9 cellular contexts compared by ENCODE assay signal in the genomic region with DNA sequence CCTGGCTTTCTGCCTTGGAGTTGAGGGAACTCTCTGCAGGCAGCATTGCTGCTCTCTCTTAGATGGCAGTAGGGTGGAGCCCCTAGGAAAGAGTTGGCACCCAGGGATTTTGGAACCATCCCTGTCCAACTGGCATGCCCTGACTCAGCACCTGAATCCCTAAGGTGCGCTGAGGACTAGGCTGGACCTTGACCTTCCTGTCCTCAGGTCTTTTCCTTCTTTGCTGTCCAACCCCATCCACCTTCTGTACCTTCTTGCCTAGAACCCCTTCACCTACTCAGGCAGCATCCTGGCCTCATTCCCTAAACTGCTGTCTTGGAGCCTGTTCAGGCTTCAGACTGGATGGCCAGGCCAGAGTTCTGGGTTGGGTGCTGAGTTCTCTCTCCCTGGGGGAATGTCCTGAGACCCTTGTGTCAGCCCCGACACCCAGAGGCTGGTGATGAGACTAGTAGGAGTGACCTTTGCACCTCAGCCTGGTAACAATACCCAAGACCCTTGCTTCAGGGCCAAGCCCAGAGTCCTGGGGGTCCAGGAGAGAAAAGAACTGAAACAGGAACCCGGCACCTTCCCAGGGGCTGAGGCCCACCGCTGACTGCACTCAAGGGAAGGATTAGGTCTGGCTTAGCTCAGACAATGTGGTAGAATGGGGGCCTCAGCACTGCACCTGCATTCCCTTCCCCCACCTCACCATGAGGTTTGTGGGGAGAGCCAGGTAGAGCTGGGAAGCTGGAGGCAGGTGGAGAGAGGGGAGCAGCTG. TPM values are rescaled to one million over a fixed set of nuclear protein-coding genes. Genes with fewer than 3 reads are reported as not detected.
DNase-seq lines count a peak whose midpoint lies in the region; ATAC-seq and TF ChIP-seq lines count a peak whose summit lies in the region.
"Had no signal": no experiment of that assay in that cellular context is flagged by ENCODE, and none has a peak within 500 bp of the region (broad histone marks: within the 10 kb centered on the region; RNA-seq: fewer than 3 reads in every experiment).

No MANE protein-coding gene starts in this region.

- no peaks in the 10 kb centered on the region for H3K27me3 Mint-ChIP-seq in Calu3 (ENCODE audit: unreplicated experiment)

- H3K9me2 ChIP-seq in PC-9 (ENCODE audit: insufficient read depth): no peaks in the 10 kb centered on the region

- DNase-seq in Calu3 (no peak), PC-9 (no peak), gastrocnemius medialis (no peak), NCI-H774 (lab: John Stamatoyannopoulos, UW) (no peak), foreskin keratinocyte (no peak), SHP77 (lab: John Stamatoyannopoulos, UW) (no peak)
- DNase-seq in effector CD8-positive, alpha-beta T cell (lab: John Stamatoyannopoulos, UW): no peak

- POLR2A ChIA-PET in PC-9 (lab: Charles Lee; ENCODE audit: unreplicated experiment): interaction anchor here (0.6 to 1.8 kb wide), 6 partner anchors 10 to 658 kb away, joined by 3 to 48 read pairs (median 6); no protein-coding TSS in a partner anchor

- CTCF ChIA-PET in Calu3 (lab: Charles Lee): interaction anchor here (0.5 to 3.6 kb wide), 8 partner anchors 10 to 58 kb away, joined by 3 to 36 read pairs (median 11); a partner anchor contains a TSS
- CTCF ChIA-PET in PC-9 (lab: Charles Lee): interaction anchor here (0.6 to 3.6 kb wide), 4 partner anchors 18 to 24 kb away, joined by 3 to 174 read pairs (median 6); no protein-coding TSS in a partner anchor

- H3K36me3 ChIP-seq in PC-9 (ENCODE audit: low read depth): no peaks in the 10 kb centered on the region
- peaks cover 0 to 3% of the 10 kb centered on the region in 2 donors for H3K36me3 ChIP-seq in esophagus (ENCODE audit: control insufficient read depth in 2 of 2, insufficient read depth in 2 of 2, low read length in 1 of 2)
- H3K36me3 ChIP-seq in gastrocnemius medialis: peaks cover 0 to 5% of the 10 kb centered on the region in 2 donors

- H3F3A ChIP-seq in PC-9 (ENCODE audit: insufficient read depth, low read depth): peaks cover 78% of the 10 kb centered on the region

- peak overlapping the region; percentile 38; the same call in 1 of the 2 replicates for H3K4me3 ChIP-seq in PC-9
- H3K4me3 ChIP-seq in esophagus (ENCODE audit: low read depth in 1 of 2, low read length in 2 of 2): no peak overlapping the region
- no peak overlapping the region for H3K4me3 ChIP-seq in gastrocnemius medialis

- peak overlapping the region; percentile 32 for H3K4me3 Mint-ChIP-seq in Calu3 (ENCODE audit: low read depth, unreplicated experiment)

- peak overlapping the region; percentile 97 for H3K4me2 ChIP-seq in PC-9

- no peaks in the 10 kb centered on the region for H3K9me3 ChIP-seq in PC-9 (ENCODE audit: insufficient read depth, low read depth)
- H3K9me3 ChIP-seq in esophagus (ENCODE audit: control insufficient read depth in 2 of 2, insufficient read depth in 1 of 2, low read depth in 1 of 2, low read length in 1 of 2): no peaks in the 10 kb centered on the region
- no peaks in the 10 kb centered on the region for H3K9me3 ChIP-seq in gastrocnemius medialis

- H3K79me2 ChIP-seq in PC-9 (ENCODE audit: low read depth): peaks cover 29% of the 10 kb centered on the region

- TF ChIP-seq CTCF in Calu3 (IDR thresholded peaks at IDR 0.05; ENCODE audit: unreplicated experiment): no peak
- TF ChIP-seq CTCF in PC-9 (conservative IDR thresholded peaks at IDR 0.05): no peak
- no peak for TF ChIP-seq CTCF in gastrocnemius medialis (IDR thresholded peaks at IDR 0.05 in 4 of 5, conservative IDR thresholded peaks at IDR 0.05 in 1 of 5)
- no peak for TF ChIP-seq CTCF in foreskin keratinocyte (conservative IDR thresholded peaks at IDR 0.05)

- H3K27ac Mint-ChIP-seq in Calu3 (ENCODE audit: unreplicated experiment): peak overlapping the region; percentile 89

- in situ Hi-C loops in gastrocnemius medialis (cut with MboI; ENCODE audit: low sequenced_read_pairs in 4 of 4): no loop called here

- no peaks in the 10 kb centered on the region for H4K20me1 ChIP-seq in PC-9 (ENCODE audit: insufficient read depth)

- no peaks in the 10 kb centered on the region for H3K9me3 Mint-ChIP-seq in Calu3 (ENCODE audit: low read depth, unreplicated experiment)

- no TSS peak for BruUV-seq in Calu3 (replicated peaks; lab: Mats Ljungman, UMichigan)
- BruUV-seq in PC-9 (replicated peaks; lab: Mats Ljungman, UMichigan): no TSS peak

- no peak overlapping the region for H2AFZ ChIP-seq in PC-9

- ATAC-seq in gastrocnemius medialis (no peak), foreskin keratinocyte (no peak)

- H3K36me3 Mint-ChIP-seq in Calu3 (ENCODE audit: insufficient read depth, unreplicated experiment): peaks cover 50% of the 10 kb centered on the region

- no peak for TF ChIP-seq POLR2A in gastrocnemius medialis (IDR thresholded peaks at IDR 0.05)

- WGBS in esophagus, 2 donors: 61 to 72% methylated on average over 4 of the region's 4 CpGs

- H3K27me3 ChIP-seq in PC-9 (ENCODE audit: insufficient read depth, low read depth) (no peaks in the 10 kb centered on the region), esophagus (ENCODE audit: control insufficient read depth in 1 of 2, insufficient read depth in 2 of 2, low read length in 2 of 2) (no peaks in the 10 kb centered on the region), gastrocnemius medialis (no peaks in the 10 kb centered on the region), foreskin keratinocyte (no peaks in the 10 kb centered on the region)

- H3K4me1 ChIP-seq in PC-9 (replicated peaks; ENCODE audit: insufficient read depth): peaks cover 74% of the 10 kb centered on the region
- peaks cover 2 to 30% of the 10 kb centered on the region in 2 donors for H3K4me1 ChIP-seq in esophagus (ENCODE audit: control insufficient read depth in 2 of 2, insufficient read depth in 2 of 2, low read length in 1 of 2)
- H3K4me1 ChIP-seq in gastrocnemius medialis: peaks cover 37 to 48% of the 10 kb centered on the region in 2 donors
- H3K4me1 ChIP-seq in foreskin keratinocyte: peaks cover 9% of the 10 kb centered on the region

- H3K27ac ChIP-seq in PC-9: peak overlapping the region; percentile 90
- H3K27ac ChIP-seq in esophagus (ENCODE audit: low read depth in 2 of 2, low read length in 1 of 2): peak overlapping the region; percentile 95 to 99
- H3K27ac ChIP-seq in gastrocnemius medialis: peak overlapping the region; percentile 94 to 100 (median 98)
- no peak overlapping the region for H3K27ac ChIP-seq in foreskin keratinocyte

- intact Hi-C loops in Calu3 (cut with micrococcal nuclease; ENCODE audit: unreplicated experiment) (loop anchor here (10.0 kb wide), 1 partner anchor 149 kb away; a partner anchor contains a TSS), PC-9 (cut with micrococcal nuclease; ENCODE audit: unreplicated experiment) (loop anchor here (2.0 kb wide), 1 partner anchor 151 kb away; no protein-coding TSS in a partner anchor), gastrocnemius medialis (cut with DNase I; ENCODE audit: low total_unique reads) (no loop called here)

- H3K4me1 Mint-ChIP-seq in Calu3 (ENCODE audit: low read depth, unreplicated experiment): peaks cover 55% of the 10 kb centered on the region

RNA-seq across cellular contexts. Expression of a gene that starts 2.6 kb away (rescaled TPM):
- 95.1 and 119 TPM in 2 replicates for total RNA-seq in Calu3 (2022)
- 67.1 and 83.7 TPM in 2 replicates for total RNA-seq in PC-9 (2021)
- polyA plus RNA-seq in esophagus: 100 to 1,000 TPM; 112 to 114 TPM
- total RNA-seq in gastrocnemius medialis: 100 to 1,000 TPM in 2 of 4 donors, 10 to 100 TPM in 2; 57.4 to 115 (median 87.9) TPM
- 41.5 and 50.5 TPM in 2 replicates for total RNA-seq in foreskin keratinocyte
- polyA plus RNA-seq in foreskin keratinocyte: 83.2 and 107 TPM in 2 replicates

RNA-seq across cellular contexts. Expression of a gene that starts 17.4 kb away (rescaled TPM):
- 7.1 and 7.5 TPM in 2 replicates for total RNA-seq in Calu3 (2022)
- total RNA-seq in PC-9 (2021): 15.9 and 17.0 TPM in 2 replicates
- 1 to 10 TPM; 1.4 to 2.2 TPM for polyA plus RNA-seq in esophagus
- total RNA-seq in gastrocnemius medialis: 1 to 10 TPM in 2 of 4 donors, under 1 TPM in 2; 0.24 to 2.7 (median 0.91) TPM
- total RNA-seq in foreskin keratinocyte: 1.6 and 1.9 TPM in 2 replicates
- polyA plus RNA-seq in foreskin keratinocyte: 1.9 and 2.2 TPM in 2 replicates

RNA-seq across cellular contexts. Expression of a gene that starts 35.8 kb away (rescaled TPM):
- total RNA-seq in Calu3 (2022): 26.9 and 38.6 TPM in 2 replicates
- 62.8 and 79.8 TPM in 2 replicates for total RNA-seq in PC-9 (2021)
- 10 to 100 TPM; 17.5 to 26.2 TPM for polyA plus RNA-seq in esophagus
- 10 to 100 TPM in 2 of 4 donors, 1 to 10 TPM in 2; 5.2 to 14.7 (median 7.7) TPM for total RNA-seq in gastrocnemius medialis
- 9.2 and 10.0 TPM in 2 replicates for total RNA-seq in foreskin keratinocyte
- polyA plus RNA-seq in foreskin keratinocyte: 13.4 and 14.1 TPM in 2 replicates

RNA-seq across cellular contexts. Expression of a gene that starts 45.7 kb away (rescaled TPM):
- 179 and 180 TPM in 2 replicates for total RNA-seq in Calu3 (2022)
- 306 and 351 TPM in 2 replicates for total RNA-seq in PC-9 (2021)
- polyA plus RNA-seq in esophagus: 100 to 1,000 TPM; 105 to 149 TPM
- total RNA-seq in gastrocnemius medialis: 100 to 1,000 TPM in 3 of 4 donors, 10 to 100 TPM in 1; 78.4 to 193 (median 124) TPM
- 205 and 207 TPM in 2 replicates for total RNA-seq in foreskin keratinocyte
- polyA plus RNA-seq in foreskin keratinocyte: 235 and 239 TPM in 2 replicates

RNA-seq across cellular contexts. Expression of a gene that starts 47.9 kb away (rescaled TPM):
- total RNA-seq in Calu3 (2022) (not detected in 2 replicates), PC-9 (2021) (0.58 TPM in 1 of 2 replicates, not detected in the other), gastrocnemius medialis (under 1 TPM in 3 of 4 donors, not detected in 1; 0.44 to 0.78 (median 0.56) TPM), foreskin keratinocyte (not detected in 2 replicates)
- polyA plus RNA-seq in esophagus (1 to 10 TPM; 3.9 to 6.2 TPM), foreskin keratinocyte (not detected in 2 replicates)
- total RNA-seq: LHCN-M2 had no signal
